In the genomic region with DNA sequence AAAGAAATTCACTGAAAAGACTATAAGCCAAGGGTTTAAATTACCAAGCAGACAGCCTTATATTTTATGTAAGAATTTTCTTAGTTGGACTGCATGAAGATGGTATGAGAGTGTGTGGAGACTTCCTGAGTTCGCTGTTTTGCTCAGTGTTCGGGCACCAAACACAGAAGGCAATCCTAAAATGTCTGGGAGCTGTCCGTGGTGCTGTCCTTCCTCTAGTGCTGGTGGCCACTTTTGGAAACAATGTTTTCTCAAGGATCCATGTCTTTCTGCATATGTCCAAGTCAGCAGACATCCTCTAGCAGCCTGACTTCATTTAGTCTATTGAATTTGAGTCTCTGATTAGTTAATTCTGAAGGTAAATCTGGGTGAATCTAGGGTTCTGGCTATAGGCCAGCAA, we compare ENCODE assay signal across 12 cellular contexts.
DNase-seq lines count a peak whose midpoint lies in the region; ATAC-seq and TF ChIP-seq lines count a peak whose summit lies in the region.
"Had no signal": no experiment of that assay in that cellular context is flagged by ENCODE, and none has a peak within 500 bp of the region (broad histone marks: within the 10 kb centered on the region; RNA-seq: fewer than 3 reads in every experiment).

No MANE protein-coding gene starts in this region.

- no peak overlapping the region for H3K23ac ChIP-seq in IMR-90 (ENCODE audit: low read depth, low read length)

- 33% methylated on average over 1 of the region's 3 CpGs; no CpG with 5 or more reads in 1 of the 2 experiments for WGBS in IMR-90 (ENCODE audit: extremely low coverage in 2 of 2, insufficient read length in 1 of 2), 2 experiments
- 33 to 40% methylated on average over 3 of the region's 3 CpGs for WGBS in esophagus squamous epithelium, 2 donors

- H4K5ac ChIP-seq in IMR-90 (ENCODE audit: low read depth, low read length) = no peak overlapping the region

- no peak overlapping the region for H3K27ac ChIP-seq in IMR-90 (ENCODE audit: insufficient read depth, low read length)
- H3K27ac ChIP-seq in esophagus squamous epithelium = no peak overlapping the region
- no peak overlapping the region for H3K27ac ChIP-seq in upper lobe of right lung
- H3K27ac ChIP-seq: psoas muscle had no signal

- intact Hi-C loops in Caco-2 (cut with micrococcal nuclease; ENCODE audit: unreplicated experiment) = no loop called here
- intact Hi-C loops in IMR-90 (cut with micrococcal nuclease) = no loop called here
- intact Hi-C loops in esophagus squamous epithelium (cut with DNase I) = no loop called here
- intact Hi-C loops in upper lobe of right lung (cut with DNase I) = no loop called here

- DNase-seq in Caco-2 = peak; percentile 51 to 70
- peak; percentile 28 for DNase-seq in IMR-90
- peak; percentile 53 for DNase-seq in adipocyte (ENCODE audit: low read depth)
- DNase-seq in islet precursor cell = peak; percentile 63
- no peak for DNase-seq in esophagus squamous epithelium (lab: John Stamatoyannopoulos, UW)
- no peak for DNase-seq in upper lobe of right lung
- no peak for DNase-seq in NK-92 (lab: John Stamatoyannopoulos, UW; ENCODE audit: unreplicated experiment)
- DNase-seq: immature natural killer cell, NCI-H446, psoas muscle, T1000 had no signal

- POLR2A ChIA-PET in Caco-2 (lab: Charles Lee) = no interaction called here
- POLR2A ChIA-PET in IMR-90 (lab: Charles Lee; ENCODE audit: unreplicated experiment) = no interaction called here

- no peaks in the 10 kb centered on the region for H3K9me3 ChIP-seq in Caco-2
- no peaks in the 10 kb centered on the region for H3K9me3 ChIP-seq in IMR-90 (ENCODE audit: control insufficient read depth, insufficient read depth, low read length)
- no peaks in the 10 kb centered on the region for H3K9me3 ChIP-seq in adipocyte (ENCODE audit: control insufficient read depth, low read length)
- H3K9me3 ChIP-seq in esophagus squamous epithelium = no peaks in the 10 kb centered on the region
- no peaks in the 10 kb centered on the region for H3K9me3 ChIP-seq in upper lobe of right lung
- H3K9me3 ChIP-seq: psoas muscle had no signal

- no peaks in the 10 kb centered on the region for H3K27me3 ChIP-seq in Caco-2 (replicated peaks; ENCODE audit: control insufficient read depth, insufficient read depth, low read length)
- peaks cover 6% of the 10 kb centered on the region for H3K27me3 ChIP-seq in IMR-90 (ENCODE audit: control insufficient read depth, insufficient read depth, low read length)
- peaks cover 14% of the 10 kb centered on the region for H3K27me3 ChIP-seq in adipocyte (replicated peaks; ENCODE audit: control insufficient read depth, insufficient read depth, low read length)
- H3K27me3 ChIP-seq in esophagus squamous epithelium = peaks cover 0 to 25% (median 0%) of the 10 kb centered on the region in 4 donors
- no peaks in the 10 kb centered on the region for H3K27me3 ChIP-seq in upper lobe of right lung

- H3K4me2 ChIP-seq in IMR-90 (ENCODE audit: low read depth, low read length) = no peak overlapping the region

- H3K14ac ChIP-seq in IMR-90 (replicated peaks; ENCODE audit: low read depth, low read length) = no peak overlapping the region

- BruUV-seq in Caco-2 (replicated peaks; lab: Mats Ljungman, UMichigan) (no TSS peak), IMR-90 (replicated peaks; lab: Mats Ljungman, UMichigan) (no TSS peak)

- dilution Hi-C loops in IMR-90 (cut with HindIII; ENCODE audit: low sequenced_read_pairs, unreplicated experiment) = no loop called here

- H2BK20ac ChIP-seq in IMR-90 (ENCODE audit: low read depth, low read length) = no peak overlapping the region

- H3K56ac ChIP-seq in IMR-90 (ENCODE audit: extremely low read depth, insufficient read depth, low read length) = no peak overlapping the region

- ATAC-seq in IMR-90 (ENCODE audit: low read depth) = peak; percentile 63
- no peak for ATAC-seq in GM21367 (IDR thresholded peaks at IDR 0.05; ENCODE audit: unreplicated experiment)
- no peak for ATAC-seq in upper lobe of right lung
- ATAC-seq: psoas muscle had no signal

- in situ Hi-C loops in IMR-90 (cut with MboI; ENCODE audit: low sequenced_read_pairs) = no loop called here

- H3K9me3 Mint-ChIP-seq in Caco-2 (ENCODE audit: unreplicated experiment) = no peaks in the 10 kb centered on the region

- no peaks in the 10 kb centered on the region for H3K9me1 ChIP-seq in IMR-90 (ENCODE audit: insufficient read depth, low read length)

- CTCF ChIA-PET in Caco-2 (lab: Charles Lee) = interaction anchor here (0.8 to 1.0 kb wide), 3 partner anchors 16 to 25 kb away, joined by 3 to 4 read pairs (median 3); no protein-coding TSS in a partner anchor
- CTCF ChIA-PET in IMR-90 (lab: Yijun Ruan, JAX) = interaction anchor here (1.0 kb wide), 1 partner anchor 21 kb away, joined by 3 read pairs; no protein-coding TSS in a partner anchor

- no peak overlapping the region for H4K8ac ChIP-seq in IMR-90 (ENCODE audit: low read depth in 2 of 2, low read length in 2 of 2)

- peaks cover 8% of the 10 kb centered on the region for H3K27me3 Mint-ChIP-seq in Caco-2 (ENCODE audit: insufficient read depth, unreplicated experiment)

- H3K4me1 ChIP-seq in Caco-2 = peaks cover 12% of the 10 kb centered on the region
- no peaks in the 10 kb centered on the region for H3K4me1 ChIP-seq in IMR-90 (ENCODE audit: control insufficient read depth, insufficient read depth, low read length)
- no peaks in the 10 kb centered on the region for H3K4me1 ChIP-seq in adipocyte (ENCODE audit: control insufficient read depth, insufficient read depth, low read length)
- H3K4me1 ChIP-seq in esophagus squamous epithelium = no peaks in the 10 kb centered on the region
- no peaks in the 10 kb centered on the region for H3K4me1 ChIP-seq in upper lobe of right lung
- H3K4me1 ChIP-seq: psoas muscle had no signal

- no peak overlapping the region for H3K18ac ChIP-seq in IMR-90 (ENCODE audit: low read depth, low read length)

- no peak overlapping the region for H2BK15ac ChIP-seq in IMR-90 (ENCODE audit: low read depth, low read length)

- no peak overlapping the region for H3K4me3 Mint-ChIP-seq in Caco-2 (ENCODE audit: unreplicated experiment)
- H3K4me3 Mint-ChIP-seq: immature natural killer cell had no signal

- no peak overlapping the region for H2AK5ac ChIP-seq in IMR-90 (ENCODE audit: low read depth, low read length)

- H3K9ac ChIP-seq in IMR-90 (ENCODE audit: low read depth, low read length) (no peak overlapping the region), adipocyte (ENCODE audit: low read length) (no peak overlapping the region)

- peaks cover 6% of the 10 kb centered on the region for H3K36me3 Mint-ChIP-seq in Caco-2 (ENCODE audit: insufficient read depth, unreplicated experiment)
- H3K36me3 Mint-ChIP-seq: immature natural killer cell had no signal

- H2BK120ac ChIP-seq in IMR-90 (ENCODE audit: low read depth, low read length) = no peak overlapping the region

- H3K79me1 ChIP-seq in IMR-90 (ENCODE audit: low read depth in 1 of 2, low read length in 2 of 2) = no peaks in the 10 kb centered on the region

- TF ChIP-seq CTCF in Caco-2 (IDR thresholded peaks at IDR 0.05; ENCODE audit: insufficient read depth in 1 of 2, low read depth in 1 of 2, low read length in 1 of 2, severe bottlenecking in 1 of 2, unreplicated experiment in 1 of 2) (no peak), IMR-90 (conservative IDR thresholded peaks at IDR 0.05; ENCODE audit: low read depth, low read length) (no peak), esophagus squamous epithelium (IDR thresholded peaks at IDR 0.05) (no peak), upper lobe of right lung (IDR thresholded peaks at IDR 0.05) (no peak)

- H3K4me3 ChIP-seq in Caco-2 (ENCODE audit: low read depth, low read length) = no peak overlapping the region
- no peak overlapping the region for H3K4me3 ChIP-seq in IMR-90 (ENCODE audit: insufficient read depth, low read depth, low read length)
- no peak overlapping the region for H3K4me3 ChIP-seq in adipocyte (ENCODE audit: low read length)
- H3K4me3 ChIP-seq in esophagus squamous epithelium = no peak overlapping the region
- H3K4me3 ChIP-seq in upper lobe of right lung = no peak overlapping the region
- H3K4me3 ChIP-seq: psoas muscle had no signal

- H4K20me1 ChIP-seq in IMR-90 (ENCODE audit: insufficient read depth, low read length) = no peaks in the 10 kb centered on the region

- H2BK5ac ChIP-seq in IMR-90 (ENCODE audit: low read depth, low read length, poor library complexity, severe bottlenecking) = no peak overlapping the region

- H2AFZ ChIP-seq in IMR-90 (replicated peaks; ENCODE audit: low read length, poor library complexity) = no peak overlapping the region

- H3K36me3 ChIP-seq in Caco-2 (ENCODE audit: control insufficient read depth, insufficient read depth, low read length) (no peaks in the 10 kb centered on the region), IMR-90 (ENCODE audit: control insufficient read depth, insufficient read depth, low read length) (no peaks in the 10 kb centered on the region), adipocyte (ENCODE audit: control insufficient read depth, insufficient read depth, low read length, severe bottlenecking) (no peaks in the 10 kb centered on the region), esophagus squamous epithelium (no peaks in the 10 kb centered on the region), upper lobe of right lung (no peaks in the 10 kb centered on the region)

- no peak for TF ChIP-seq POLR2A in IMR-90 (IDR thresholded peaks at IDR 0.05; ENCODE audit: low read depth, low read length)
- TF ChIP-seq POLR2A in esophagus squamous epithelium (IDR thresholded peaks at IDR 0.05) = no peak

- no peak overlapping the region for H2AK9ac ChIP-seq in IMR-90 (replicated peaks; ENCODE audit: low read depth, low read length, poor library complexity)

- no peak overlapping the region for H3K27ac Mint-ChIP-seq in Caco-2 (ENCODE audit: unreplicated experiment)

- H4K91ac ChIP-seq in IMR-90 (ENCODE audit: insufficient read depth, low read depth, low read length) = no peak overlapping the region

- H3K4ac ChIP-seq in IMR-90 (ENCODE audit: low read depth, low read length) = no peak overlapping the region

- TF ChIP-seq RAD21 in IMR-90 (IDR thresholded peaks at IDR 0.05; ENCODE audit: low read length) = no peak

- peaks cover 14% of the 10 kb centered on the region for H3K4me1 Mint-ChIP-seq in Caco-2 (ENCODE audit: low read depth, unreplicated experiment)

TF ChIP-seq in IMR-90, 13 proteins besides CTCF, POLR2A, EP300 and RAD21:
- TF ChIP-seq FOS (IDR thresholded peaks at IDR 0.05; ENCODE audit: low read depth, low read length) (no peak), RFX5 (IDR thresholded peaks at IDR 0.05; ENCODE audit: low read depth, low read length) (no peak), RCOR1 (IDR thresholded peaks at IDR 0.05; ENCODE audit: insufficient replicate concordance, low read length) (no peak), BHLHE40 (IDR thresholded peaks at IDR 0.05; ENCODE audit: low read depth, low read length) (no peak)

Comparison
In these comparisons a context has a peak if more than half of its experiments do, and no peak if none do; other contexts are left out.
1. DNase-seq: peak in Caco-2 (2 of 2), IMR-90 (single experiment), adipocyte (single experiment) and islet precursor cell (single experiment); none in esophagus squamous epithelium (single experiment), upper lobe of right lung (single experiment) and NK-92 (single experiment).